8 cellular contexts compared by ENCODE assay signal in the genomic region with DNA sequence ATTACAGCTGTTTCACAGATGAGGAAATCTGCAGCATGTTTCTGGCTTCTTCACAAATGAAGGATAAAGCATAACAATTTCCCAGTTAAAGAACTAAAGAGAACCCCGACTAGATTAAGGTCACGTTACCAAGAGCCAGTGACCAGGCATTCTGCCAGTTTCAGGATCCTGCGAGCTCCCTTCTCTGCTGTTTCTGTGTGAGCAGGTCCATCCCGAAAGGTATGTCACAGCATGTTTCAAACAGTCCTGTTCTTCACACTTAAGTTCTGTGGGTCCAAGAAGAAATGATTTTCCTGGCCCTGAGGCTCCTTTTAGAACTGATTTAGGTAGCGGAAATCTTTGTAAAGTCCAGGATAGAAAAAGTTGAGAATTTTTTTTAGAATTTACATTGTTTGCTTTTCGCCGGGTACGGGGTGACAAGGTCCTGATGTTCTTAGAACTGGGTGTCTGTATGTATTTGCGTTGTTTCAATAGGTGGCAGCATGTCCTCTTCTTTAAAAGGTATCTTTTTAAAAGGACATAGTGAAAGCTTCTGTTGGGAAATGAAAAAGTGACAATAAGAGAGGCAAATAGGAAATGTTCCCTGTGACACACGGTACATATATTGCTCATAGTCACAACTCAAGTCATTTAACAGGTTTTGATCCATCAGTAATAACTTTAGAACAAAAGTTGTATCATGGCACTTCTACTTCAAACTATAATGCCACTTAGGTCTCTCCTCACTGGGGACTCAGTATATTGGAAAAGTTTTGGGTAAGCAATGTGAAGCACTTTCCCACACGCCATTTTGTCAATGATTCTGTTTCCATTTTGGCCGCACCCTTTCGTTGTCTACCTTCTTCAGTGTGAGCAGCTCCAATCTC. TPM values are rescaled to one million over a fixed set of nuclear protein-coding genes. Genes with fewer than 3 reads are reported as not detected.
DNase-seq lines count a peak whose midpoint lies in the region; ATAC-seq, FAIRE-seq and TF ChIP-seq lines count a peak whose summit lies in the region.

No MANE protein-coding gene starts in this region.

- 25% methylated on average over 13 of the region's 13 CpGs for WGBS in SK-N-SH (ENCODE audit: low lambda C conversion rate)
- WGBS in small intestine, 3 donors = 29 to 39% (median 31%) methylated on average over 13 of the region's 13 CpGs

- peak; percentile 69 for TF ChIP-seq RAD21 in SK-N-SH (IDR thresholded peaks at IDR 0.05; ENCODE audit: low read length)

- POLR2A ChIA-PET in SK-N-SH (lab: Yijun Ruan, JAX) = no interaction called here

- no peaks in the 10 kb centered on the region for H3K9me3 ChIP-seq in SK-N-SH
- H3K9me3 ChIP-seq in small intestine (ENCODE audit: control insufficient read depth, low read depth) = no peaks in the 10 kb centered on the region

- peak overlapping the region; percentile 24; the same call in 1 of the 2 replicates for H3K4me2 ChIP-seq in SK-N-SH

- peak overlapping the region; percentile 18 to 24; a peak in 2 of 4 replicates for H3K4me3 ChIP-seq in SK-N-SH (ENCODE audit: low read depth in 2 of 2, low read length in 1 of 2)
- H3K4me3 ChIP-seq in small intestine (ENCODE audit: low read depth in 1 of 2, low read length in 2 of 2) = no peak overlapping the region

- H2AFZ ChIP-seq in SK-N-SH (ENCODE audit: low read depth) = peak overlapping the region; percentile 68

- no peaks in the 10 kb centered on the region for H3K9me3 Mint-ChIP-seq in activated CD8-positive, alpha-beta memory T cell treated with anti-CD3 and anti-CD28 coated beads, Interleukin-2, amount 10 ng/mL, durations not matched to agents 7 days and 5 days (ENCODE audit: low read depth)
- peaks cover 0 to 7% (median 0%) of the 10 kb centered on the region in 6 donors for H3K9me3 Mint-ChIP-seq in immature natural killer cell

- H3K36me3 ChIP-seq in SK-N-SH (replicated peaks in 1 of 2; ENCODE audit: control insufficient read depth in 1 of 2, insufficient read depth in 2 of 2, low read length in 1 of 2) (no peaks in the 10 kb centered on the region), small intestine (ENCODE audit: control insufficient read depth in 2 of 2, insufficient read depth in 2 of 2, low read length in 2 of 2) (no peaks in the 10 kb centered on the region)

- no peaks in the 10 kb centered on the region for H4K20me1 ChIP-seq in SK-N-SH (ENCODE audit: insufficient read depth)

- no peak overlapping the region for H3K27ac Mint-ChIP-seq in activated CD8-positive, alpha-beta memory T cell treated with anti-CD3 and anti-CD28 coated beads, Interleukin-2, amount 10 ng/mL, durations not matched to agents 7 days and 5 days
- no peak overlapping the region for H3K27ac Mint-ChIP-seq in immature natural killer cell

- CTCF ChIA-PET in activated CD8-positive, alpha-beta memory T cell treated with anti-CD3 and anti-CD28 coated beads, Interleukin-2, amount 10 ng/mL, durations not matched to agents 7 days and 5 days (lab: Charles Lee) = interaction anchor here (0.6 to 2.4 kb wide), 17 partner anchors 9 to 328 kb away, joined by 3 to 14 read pairs (median 3); a partner anchor contains a TSS
- CTCF ChIA-PET in SK-N-SH (lab: Yijun Ruan, JAX) = interaction anchor here (0.6 to 2.7 kb wide), 21 partner anchors 9 to 328 kb away, joined by 3 to 12 read pairs (median 4); a partner anchor contains a TSS

- no peak for TF ChIP-seq EP300 in SK-N-SH (IDR thresholded peaks at IDR 0.05; ENCODE audit: borderline replicate concordance in 1 of 2, low read depth in 1 of 2, low read length in 1 of 2)

- peaks cover 9% of the 10 kb centered on the region for H3K4me1 Mint-ChIP-seq in activated CD8-positive, alpha-beta memory T cell treated with anti-CD3 and anti-CD28 coated beads, Interleukin-2, amount 10 ng/mL, durations not matched to agents 7 days and 5 days
- H3K4me1 Mint-ChIP-seq in immature natural killer cell = no peaks in the 10 kb centered on the region

- peak; percentile 68 for TF ChIP-seq CTCF in SK-N-SH (IDR thresholded peaks at IDR 0.05)

- no peaks in the 10 kb centered on the region for H3K9me2 ChIP-seq in SK-N-SH

- H3F3A ChIP-seq in SK-N-SH (replicated peaks; ENCODE audit: insufficient read depth) = no peaks in the 10 kb centered on the region

- no peaks in the 10 kb centered on the region for H3K36me3 Mint-ChIP-seq in activated CD8-positive, alpha-beta memory T cell treated with anti-CD3 and anti-CD28 coated beads, Interleukin-2, amount 10 ng/mL, durations not matched to agents 7 days and 5 days
- no peaks in the 10 kb centered on the region for H3K36me3 Mint-ChIP-seq in immature natural killer cell

- no peak for FAIRE-seq in small intestine (lab: Jason Lieb, UNC)

- peaks cover 36% of the 10 kb centered on the region for H3K27me3 Mint-ChIP-seq in activated CD8-positive, alpha-beta memory T cell treated with anti-CD3 and anti-CD28 coated beads, Interleukin-2, amount 10 ng/mL, durations not matched to agents 7 days and 5 days
- H3K27me3 Mint-ChIP-seq in immature natural killer cell (ENCODE audit: low read depth in 3 of 3) = peaks cover 0 to 12% (median 9%) of the 10 kb centered on the region in 3 donors

- no peak overlapping the region for H3K27ac ChIP-seq in SK-N-SH (ENCODE audit: low read depth in 2 of 2, low read length in 1 of 2)
- no peak overlapping the region for H3K27ac ChIP-seq in small intestine (ENCODE audit: low read depth in 1 of 2, low read length in 1 of 2)

- H3K4me1 ChIP-seq in SK-N-SH (ENCODE audit: control insufficient read depth in 1 of 2, insufficient read depth in 2 of 2, low read depth in 1 of 2, low read length in 1 of 2) (no peaks in the 10 kb centered on the region; a peak in 1 of 4 replicates), small intestine (ENCODE audit: control insufficient read depth in 2 of 2, insufficient read depth in 1 of 2, low read depth in 1 of 2, low read length in 1 of 2) (no peaks in the 10 kb centered on the region)

- no peaks in the 10 kb centered on the region for H3K27me3 ChIP-seq in SK-N-SH (ENCODE audit: insufficient read depth)
- no peaks in the 10 kb centered on the region for H3K27me3 ChIP-seq in small intestine (ENCODE audit: control insufficient read depth in 2 of 2, insufficient read depth in 2 of 2, low read length in 2 of 2)

- H3K79me2 ChIP-seq in SK-N-SH (ENCODE audit: insufficient read depth) = no peaks in the 10 kb centered on the region

- ATAC-seq in activated CD8-positive, alpha-beta memory T cell treated with anti-CD3 and anti-CD28 coated beads, Interleukin-2, amount 10 ng/mL, durations not matched to agents 7 days and 5 days = peak; percentile 72
- ATAC-seq in HG02973 (IDR thresholded peaks at IDR 0.05; ENCODE audit: unreplicated experiment) = peak; percentile 67

- H3K4me3 Mint-ChIP-seq in activated CD8-positive, alpha-beta memory T cell treated with anti-CD3 and anti-CD28 coated beads, Interleukin-2, amount 10 ng/mL, durations not matched to agents 7 days and 5 days = no peak overlapping the region
- H3K4me3 Mint-ChIP-seq in immature natural killer cell = no peak overlapping the region

- DNase-seq in activated CD8-positive, alpha-beta memory T cell treated with anti-CD3 and anti-CD28 coated beads, Interleukin-2, amount 10 ng/mL, durations not matched to agents 7 days and 5 days = no peak
- DNase-seq in activated CD8-positive, alpha-beta memory T cell treated with anti-CD3 and anti-CD28 coated beads for 24 hours = no peak
- DNase-seq in SK-N-SH = peak; percentile 8
- peak; percentile 55 for DNase-seq in fibroblast of the conjunctiva (ENCODE audit: low read depth)
- peak; percentile 21 for DNase-seq in small intestine
- no peak for DNase-seq in immature natural killer cell
- no peak for DNase-seq in SHP77 treated with DMSO at 0.1 percent for 48 hours (lab: John Stamatoyannopoulos, UW)

- H3K9ac ChIP-seq in SK-N-SH = no peak overlapping the region; the same call in 1 of the 2 replicates

TF ChIP-seq in SK-N-SH, 30 proteins besides CTCF, POLR2A, EP300 and RAD21:
- TF ChIP-seq YY1 (IDR thresholded peaks at IDR 0.05; ENCODE audit: low read depth) (peak; percentile 18; the same call in 1 of the 2 replicates), SMC3 (IDR thresholded peaks at IDR 0.05; ENCODE audit: low read depth, low read length) (peak; percentile 41), RCOR1 (IDR thresholded peaks at IDR 0.05; ENCODE audit: low read length) (no peak)
- TF ChIP-seq, protein P1, sequence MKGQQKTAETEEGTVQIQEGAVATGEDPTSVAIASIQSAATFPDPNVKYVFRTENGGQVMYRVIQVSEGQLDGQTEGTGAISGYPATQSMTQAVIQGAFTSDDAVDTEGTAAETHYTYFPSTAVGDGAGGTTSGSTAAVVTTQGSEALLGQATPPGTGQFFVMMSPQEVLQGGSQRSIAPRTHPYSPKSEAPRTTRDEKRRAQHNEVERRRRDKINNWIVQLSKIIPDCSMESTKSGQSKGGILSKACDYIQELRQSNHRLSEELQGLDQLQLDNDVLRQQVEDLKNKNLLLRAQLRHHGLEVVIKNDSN (IDR thresholded peaks at IDR 0.05; ENCODE audit: borderline replicate concordance, low read depth) = no peak
- TF ChIP-seq, protein P2, sequence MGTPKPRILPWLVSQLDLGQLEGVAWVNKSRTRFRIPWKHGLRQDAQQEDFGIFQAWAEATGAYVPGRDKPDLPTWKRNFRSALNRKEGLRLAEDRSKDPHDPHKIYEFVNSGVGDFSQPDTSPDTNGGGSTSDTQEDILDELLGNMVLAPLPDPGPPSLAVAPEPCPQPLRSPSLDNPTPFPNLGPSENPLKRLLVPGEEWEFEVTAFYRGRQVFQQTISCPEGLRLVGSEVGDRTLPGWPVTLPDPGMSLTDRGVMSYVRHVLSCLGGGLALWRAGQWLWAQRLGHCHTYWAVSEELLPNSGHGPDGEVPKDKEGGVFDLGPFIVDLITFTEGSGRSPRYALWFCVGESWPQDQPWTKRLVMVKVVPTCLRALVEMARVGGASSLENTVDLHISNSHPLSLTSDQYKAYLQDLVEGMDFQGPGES (IDR thresholded peaks at IDR 0.05; ENCODE audit: low read depth, low read length) = no peak
- TF ChIP-seq, protein P3, sequence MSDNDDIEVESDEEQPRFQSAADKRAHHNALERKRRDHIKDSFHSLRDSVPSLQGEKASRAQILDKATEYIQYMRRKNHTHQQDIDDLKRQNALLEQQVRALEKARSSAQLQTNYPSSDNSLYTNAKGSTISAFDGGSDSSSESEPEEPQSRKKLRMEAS (IDR thresholded peaks at IDR 0.05; ENCODE audit: low read depth) = no peak

RNA-seq across cellular contexts. Expression of a gene that starts 18.4 kb away (rescaled TPM):
- under 1 TPM; 0.09 to 0.52 TPM for total RNA-seq in activated CD8-positive, alpha-beta memory T cell treated with anti-CD3 and anti-CD28 coated beads, Interleukin-2, amount 10 ng/mL, durations not matched to agents 7 days and 5 days
- polyA plus RNA-seq in SK-N-SH (2012; rRNA removed) = not detected in 2 replicates
- not detected in 2 replicates for polyA plus RNA-seq in SK-N-SH (2012; cell fraction: cytosol; rRNA removed)
- not detected in 2 replicates for polyA plus RNA-seq in SK-N-SH (2012; cell fraction: nucleus; rRNA removed)
- polyA plus RNA-seq in small intestine = not detected
- polyA plus RNA-seq in immature natural killer cell = not detected

Comparison
In these comparisons a context has a peak if more than half of its experiments do, and no peak if none do; other contexts are left out.
1. DNase-seq: peak in SK-N-SH (single experiment), fibroblast of the conjunctiva (single experiment) and small intestine (single experiment); none in activated CD8-positive, alpha-beta memory T cell treated with anti-CD3 and anti-CD28 coated beads, Interleukin-2, amount 10 ng/mL, durations not matched to agents 7 days and 5 days (single experiment), activated CD8-positive, alpha-beta memory T cell treated with anti-CD3 and anti-CD28 coated beads for 24 hours (single experiment), immature natural killer cell (0 of 3) and SHP77 treated with DMSO at 0.1 percent for 48 hours (single experiment).
2. H3K4me3 ChIP-seq: peak in SK-N-SH (2 of 2); none in small intestine (0 of 2).